23 cellular contexts compared by ENCODE assay signal in genomic region chr4:168802222-168802621, GRCh38.
"Had no signal": no experiment of that assay in that cellular context is flagged by ENCODE, and none has a peak within 500 bp of the region (broad histone marks: within the 10 kb centered on the region; RNA-seq: fewer than 3 reads in every experiment).

No MANE protein-coding gene starts in this region.

- H3K27ac ChIP-seq: HL-60, SJCRH30 had no signal

- FAIRE-seq: HTR-8/SVneo had no signal

- ATAC-seq: Panc1, PC-3, SK-N-SH treated with all-trans-retinoic acid at 6 μM for 48 hours had no signal

- H3K27me3 ChIP-seq: SJCRH30 had no signal

- DNase-seq: Karpas-422, KG1, MM.1S, NCI-H1092 treated with DMSO at 0.1 percent for 48 hours, NCI-H1436, NCI-H187, NCI-H2029, NCI-H2081 treated with DMSO at 0.1 percent for 48 hours, NCI-H2171, NCI-H226, NCI-H446, NCI-H510A, NCI-H524 treated with DMSO at 0.1 percent for 48 hours, NCI-H69, NCI-H774, PC-3, SHP77 treated with DMSO at 0.1 percent for 48 hours, SJCRH30, T-helper 1 cell had no signal

- H3K36me3 ChIP-seq: SJCRH30 had no signal

- H3K4me3 ChIP-seq: SJCRH30 had no signal

- H3K9me3 ChIP-seq: SJCRH30 had no signal
